ENCODE assay signal across 10 cellular contexts in genomic region chr21:26136686-26137085, GRCh38. TPM values are rescaled to one million over a fixed set of nuclear protein-coding genes. Genes with fewer than 3 reads are reported as not detected.
DNase-seq lines count a peak whose midpoint lies in the region; ATAC-seq, FAIRE-seq and TF ChIP-seq lines count a peak whose summit lies in the region.
"Had no signal": no experiment of that assay in that cellular context is flagged by ENCODE, and none has a peak within 500 bp of the region (broad histone marks: within the 10 kb centered on the region; RNA-seq: fewer than 3 reads in every experiment).

No MANE protein-coding gene starts in this region.

- no peaks in the 10 kb centered on the region for H3K9me3 ChIP-seq in astrocyte (ENCODE audit: insufficient read depth, low read depth, low read length)
- no peaks in the 10 kb centered on the region for H3K9me3 ChIP-seq in Caco-2

- H3K79me2 ChIP-seq in astrocyte (ENCODE audit: insufficient read depth, low read length): peaks cover 95% of the 10 kb centered on the region

- no peak overlapping the region for H2AFZ ChIP-seq in astrocyte (ENCODE audit: low read depth, low read length)

- POLR2A ChIA-PET in Caco-2 (lab: Charles Lee): no interaction called here

- BruUV-seq in Caco-2 (replicated peaks; lab: Mats Ljungman, UMichigan): no TSS peak

- ATAC-seq in GM18511 (IDR thresholded peaks at IDR 0.05; ENCODE audit: unreplicated experiment): peak; percentile 97
- peak; percentile 98 for ATAC-seq in GM21423 (IDR thresholded peaks at IDR 0.05; ENCODE audit: unreplicated experiment)
- peak; percentile 98 for ATAC-seq in HG03175 (IDR thresholded peaks at IDR 0.05; ENCODE audit: unreplicated experiment)
- no peak for ATAC-seq in natural killer cell treated with Interleukin-12 subunit alpha and Interleukin-12 subunit beta and Interleukin-15 and Interleukin-18, amount 100 ng/mL, for 72 hours

- H3K4me2 ChIP-seq in astrocyte (ENCODE audit: low read length): no peak overlapping the region

- CTCF ChIA-PET in Caco-2 (lab: Charles Lee): no interaction called here

- FAIRE-seq in astrocyte (lab: Jason Lieb, UNC): no peak

- H3K4me1 Mint-ChIP-seq in astrocyte (ENCODE audit: low read depth, unreplicated experiment) (peaks cover 29% of the 10 kb centered on the region), Caco-2 (ENCODE audit: low read depth, unreplicated experiment) (peaks cover 7% of the 10 kb centered on the region)
- H3K4me1 Mint-ChIP-seq in natural killer cell treated with Interleukin-12 subunit alpha and Interleukin-12 subunit beta and Interleukin-15 and Interleukin-18, amount 100 ng/mL, for 72 hours (ENCODE audit: low read depth in 2 of 2): no peaks in the 10 kb centered on the region

- no peak for TF ChIP-seq CTCF in astrocyte (IDR thresholded peaks at IDR 0.05; ENCODE audit: insufficient read depth, low read depth, low read length)
- no peak for TF ChIP-seq CTCF in Caco-2 (IDR thresholded peaks at IDR 0.05; ENCODE audit: insufficient read depth in 1 of 2, low read depth in 1 of 2, low read length in 1 of 2, severe bottlenecking in 1 of 2, unreplicated experiment in 1 of 2)

- H4K20me1 ChIP-seq in astrocyte (ENCODE audit: insufficient read depth, low read length): peaks cover 64% of the 10 kb centered on the region

- H3K9ac ChIP-seq in astrocyte (ENCODE audit: low read length): no peak overlapping the region

- DNase-seq in astrocyte (ENCODE audit: low read depth) (peak; percentile 42), dermis blood vessel endothelial cell (no peak), Caco-2 (no peak)
- DNase-seq in activated effector memory CD4-positive, alpha-beta T cell treated with Interleukin-2 at 50 U/mL for 16 hours: no peak
- DNase-seq in natural killer cell treated with Interleukin-12 subunit alpha and Interleukin-12 subunit beta and Interleukin-15 and Interleukin-18, amount 100 ng/mL, for 72 hours (ENCODE audit: low spot score): no peak
- DNase-seq: brain microvascular endothelial cell had no signal

- intact Hi-C loops in Caco-2 (cut with micrococcal nuclease; ENCODE audit: unreplicated experiment): no loop called here

- H3K36me3 Mint-ChIP-seq in astrocyte (ENCODE audit: low read depth, unreplicated experiment): peaks cover 13% of the 10 kb centered on the region
- H3K36me3 Mint-ChIP-seq in natural killer cell treated with Interleukin-12 subunit alpha and Interleukin-12 subunit beta and Interleukin-15 and Interleukin-18, amount 100 ng/mL, for 72 hours: no peaks in the 10 kb centered on the region
- H3K36me3 Mint-ChIP-seq in Caco-2 (ENCODE audit: insufficient read depth, unreplicated experiment): peaks cover 21% of the 10 kb centered on the region

- H3K9me3 Mint-ChIP-seq in astrocyte (ENCODE audit: unreplicated experiment): no peaks in the 10 kb centered on the region
- H3K9me3 Mint-ChIP-seq in natural killer cell treated with Interleukin-12 subunit alpha and Interleukin-12 subunit beta and Interleukin-15 and Interleukin-18, amount 100 ng/mL, for 72 hours: no peaks in the 10 kb centered on the region
- no peaks in the 10 kb centered on the region for H3K9me3 Mint-ChIP-seq in Caco-2 (ENCODE audit: unreplicated experiment)

- no peak overlapping the region for H3K27ac ChIP-seq in astrocyte (ENCODE audit: low read depth, low read length)
- H3K27ac ChIP-seq: brain microvascular endothelial cell, skin epidermis had no signal

- no peaks in the 10 kb centered on the region for H3K27me3 Mint-ChIP-seq in astrocyte (ENCODE audit: low read depth, unreplicated experiment)
- peaks cover 0 to 4% of the 10 kb centered on the region in 2 donors for H3K27me3 Mint-ChIP-seq in natural killer cell treated with Interleukin-12 subunit alpha and Interleukin-12 subunit beta and Interleukin-15 and Interleukin-18, amount 100 ng/mL, for 72 hours
- H3K27me3 Mint-ChIP-seq in Caco-2 (ENCODE audit: insufficient read depth, unreplicated experiment): no peaks in the 10 kb centered on the region

- H3K27ac Mint-ChIP-seq in astrocyte (ENCODE audit: unreplicated experiment) (no peak overlapping the region), Caco-2 (ENCODE audit: unreplicated experiment) (no peak overlapping the region)
- H3K27ac Mint-ChIP-seq in natural killer cell treated with Interleukin-12 subunit alpha and Interleukin-12 subunit beta and Interleukin-15 and Interleukin-18, amount 100 ng/mL, for 72 hours: no peak overlapping the region

- no peaks in the 10 kb centered on the region for H3K27me3 ChIP-seq in astrocyte (ENCODE audit: insufficient read depth, low read length)
- H3K27me3 ChIP-seq in Caco-2 (replicated peaks; ENCODE audit: control insufficient read depth, insufficient read depth, low read length): no peaks in the 10 kb centered on the region
- H3K27me3 ChIP-seq: brain microvascular endothelial cell had no signal

- H3K36me3 ChIP-seq in astrocyte (ENCODE audit: insufficient read depth, low read length): no peaks in the 10 kb centered on the region
- H3K36me3 ChIP-seq in Caco-2 (ENCODE audit: control insufficient read depth, insufficient read depth, low read length): no peaks in the 10 kb centered on the region
- H3K36me3 ChIP-seq: brain microvascular endothelial cell had no signal

- H3K4me3 Mint-ChIP-seq in astrocyte (ENCODE audit: unreplicated experiment) (no peak overlapping the region), Caco-2 (ENCODE audit: unreplicated experiment) (no peak overlapping the region)
- no peak overlapping the region for H3K4me3 Mint-ChIP-seq in natural killer cell treated with Interleukin-12 subunit alpha and Interleukin-12 subunit beta and Interleukin-15 and Interleukin-18, amount 100 ng/mL, for 72 hours

- peaks cover 15% of the 10 kb centered on the region for H3K4me1 ChIP-seq in astrocyte (ENCODE audit: insufficient read depth, low read length)
- no peaks in the 10 kb centered on the region for H3K4me1 ChIP-seq in Caco-2

- H3K4me3 ChIP-seq in astrocyte (ENCODE audit: insufficient read depth, low read depth, low read length) (no peak overlapping the region), Caco-2 (ENCODE audit: low read depth, low read length) (no peak overlapping the region)
- H3K4me3 ChIP-seq: skin epidermis had no signal

RNA-seq across cellular contexts. Expression of gene APP, which starts 33.9 kb away (rescaled TPM):
- total RNA-seq in astrocyte: 785 and 823 TPM in 2 replicates
- total RNA-seq in dermis blood vessel endothelial cell: 1,370 and 1,419 TPM in 2 replicates
- 1 to 10 TPM; 6.1 to 7.8 TPM for total RNA-seq in natural killer cell treated with Interleukin-12 subunit alpha and Interleukin-12 subunit beta and Interleukin-15 and Interleukin-18, amount 100 ng/mL, for 72 hours
- 324 and 331 TPM in 2 replicates for total RNA-seq in Caco-2 (2022)

Comparison
In these comparisons a context has a peak if more than half of its experiments do, and no peak if none do; other contexts are left out.
1. ATAC-seq: peak in GM18511 (single experiment), GM21423 (single experiment) and HG03175 (single experiment); none in natural killer cell treated with Interleukin-12 subunit alpha and Interleukin-12 subunit beta and Interleukin-15 and Interleukin-18, amount 100 ng/mL, for 72 hours (0 of 2).
2. RNA of gene APP, which starts 33.9 kb away (total RNA-seq): 1,370 to 1,419 TPM in dermis blood vessel endothelial cell, 785 to 823 TPM in astrocyte and 324 to 331 TPM in Caco-2; 6.1 to 7.8 TPM in natural killer cell treated with Interleukin-12 subunit alpha and Interleukin-12 subunit beta and Interleukin-15 and Interleukin-18, amount 100 ng/mL, for 72 hours; every median in the first group is over 10 times any median in the second.